ENCODE assay signal across 35 cellular contexts in the genomic region with DNA sequence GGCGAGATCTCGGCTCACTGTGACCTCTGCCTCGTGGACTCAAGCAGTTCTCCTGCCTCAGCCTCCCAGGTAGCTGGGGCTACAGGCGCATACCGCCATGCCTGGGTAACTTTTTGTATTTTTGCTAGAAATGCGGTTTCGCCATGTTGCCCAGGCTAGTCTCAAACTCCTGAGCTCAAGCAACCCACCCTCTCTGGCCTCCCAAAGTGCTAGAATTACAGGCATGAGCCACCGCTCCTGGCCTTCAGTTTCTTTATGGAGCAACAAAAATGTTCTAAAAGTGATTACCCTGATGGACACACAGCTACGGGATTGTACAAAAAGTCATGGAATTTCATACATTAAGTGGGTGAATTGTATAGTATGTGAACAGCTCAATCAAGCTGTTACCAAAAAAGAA.
"Had no signal": no experiment of that assay in that cellular context is flagged by ENCODE, and none has a peak within 500 bp of the region (broad histone marks: within the 10 kb centered on the region; RNA-seq: fewer than 3 reads in every experiment).

No MANE protein-coding gene starts in this region.

- H3K4me3 ChIP-seq: MG63 had no signal

- H3K36me3 ChIP-seq: MG63 had no signal

- H3K27me3 ChIP-seq: MG63 had no signal

- H3K27ac ChIP-seq: KMS-11 had no signal

- H3K9me3 ChIP-seq: MG63 had no signal

- DNase-seq: Karpas-422, Kasumi-1, KBM-7, KG1, MG63, MM.1S, MV-4-11, NCI-H1048, NCI-H1092, NCI-H1092 treated with DMSO at 0.1 percent for 48 hours, NCI-H1105, NCI-H1105 treated with DMSO at 0.1 percent for 48 hours, NCI-H1417, NCI-H1417 treated with DMSO at 0.1 percent for 48 hours, NCI-H1436, NCI-H1436 treated with DMSO at 0.1 percent for 48 hours, NCI-H146, NCI-H1694, NCI-H1694 treated with DMSO at 0.1 percent for 48 hours, NCI-H187, NCI-H187 treated with DMSO at 0.1 percent for 48 hours, NCI-H1930, NCI-H2029, NCI-H2029 treated with DMSO at 0.1 percent for 48 hours, NCI-H2081, NCI-H2081 treated with DMSO at 0.1 percent for 48 hours, NCI-H2107, NCI-H2171, NCI-H2171 treated with DMSO at 0.1 percent for 48 hours, NCI-H2227 treated with DMSO at 0.1 percent for 48 hours, NCI-H226, NCI-H345, NCI-H446, NCI-H446 treated with DMSO at 0.1 percent for 48 hours had no signal
